In the genomic region with DNA sequence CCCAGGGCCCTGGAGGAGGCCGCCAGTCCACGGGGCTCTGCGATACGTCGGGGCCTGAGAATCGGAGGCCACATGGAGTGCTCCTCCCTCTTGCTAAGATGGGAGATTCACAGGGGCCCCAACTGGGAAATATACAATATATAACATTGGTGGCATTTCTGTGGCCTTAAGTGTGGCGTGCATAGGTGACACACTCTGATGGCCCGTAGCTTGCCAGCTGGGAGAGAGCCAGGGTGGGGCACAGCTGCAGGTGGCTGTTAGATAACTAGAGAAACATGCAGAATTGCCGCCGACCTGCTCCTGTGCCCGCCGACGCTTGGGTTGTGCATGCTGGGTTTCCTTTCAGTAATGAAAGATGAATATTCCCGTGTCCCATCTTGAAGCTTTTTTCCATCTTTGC, we compare ENCODE assay signal across 20 cellular contexts. TPM values are rescaled to one million over a fixed set of nuclear protein-coding genes. Genes with fewer than 3 reads are reported as not detected.
"Had no signal": no experiment of that assay in that cellular context is flagged by ENCODE, and none has a peak within 500 bp of the region (broad histone marks: within the 10 kb centered on the region; RNA-seq: fewer than 3 reads in every experiment).

No MANE protein-coding gene starts in this region.

- H3K4me1 ChIP-seq: gastrocnemius medialis had no signal

- H3K27me3 ChIP-seq: esophagus squamous epithelium had no signal

- H3K36me3 ChIP-seq: esophagus squamous epithelium, gastrocnemius medialis, lower lobe of right lung had no signal

- H3K27ac ChIP-seq: esophagus squamous epithelium, gastrocnemius medialis, lower lobe of right lung had no signal

- H3K4me3 ChIP-seq: esophagus squamous epithelium, gastrocnemius medialis, lower lobe of right lung had no signal

- H3K9me3 ChIP-seq: esophagus squamous epithelium, gastrocnemius medialis, lower lobe of right lung had no signal

- DNase-seq: activated CD4-positive, alpha-beta T cell treated with anti-CD3 and anti-CD28 coated beads for 1 hour; activated CD4-positive, alpha-beta T cell treated with anti-CD3 and anti-CD28 coated beads, Interleukin-2, amount 50 U/mL, for 1 hour; activated CD8-positive, alpha-beta T cell treated with anti-CD3 and anti-CD28 coated beads, Interleukin-2, amount 10 ng/mL, durations not matched to agents 7 days and 5 days; activated gamma-delta T cell; activated naive CD4-positive, alpha-beta T cell treated with anti-CD3 and anti-CD28 coated beads, Interleukin-2, amount 50 U/mL, for 16 hours; activated naive CD8-positive, alpha-beta T cell treated with anti-CD3 and anti-CD28 coated beads, Interleukin-2, amount 50 U/mL, for 24 hours; cerebellar nuclear complex; cortex of kidney; endodermal cell; esophagus squamous epithelium; gastrocnemius medialis; head of caudate nucleus; islet precursor cell; lower lobe of right lung; natural killer cell; stimulated activated naive CD8-positive, alpha-beta T cell treated with anti-CD3 and anti-CD28 coated beads, Interleukin-15, Interleukin-2, amounts not matched to agents 100 U/mL and 50 U/mL, for 24 hours; T-helper 1 cell had no signal

RNA-seq across cellular contexts. Expression of a gene that starts 30.1 kb away (rescaled TPM):
- total RNA-seq: activated CD8-positive, alpha-beta T cell treated with anti-CD3 and anti-CD28 coated beads, Interleukin-2, amount 10 ng/mL, durations not matched to agents 7 days and 5 days; activated T-helper 1 cell treated with anti-CD3 and anti-CD28 coated beads, Interleukin-12 subunit alpha, Interleukin-12 subunit beta, Interleukin-2, Interleukin-4 antibody, amounts not matched to agents 30 ng/mL and 10 ng/mL and 1 ng/mL, durations not matched to agents 14 hours and 24 hours and 36 hours; esophagus squamous epithelium; osteocyte; ureter had no signal
